ENCODE assay signal across 12 cellular contexts in genomic region chr20:1811621-1812498, GRCh38.
DNase-seq lines count a peak whose midpoint lies in the region; TF ChIP-seq lines count a peak whose summit lies in the region.
"Had no signal": no experiment of that assay in that cellular context is flagged by ENCODE, and none has a peak within 500 bp of the region (broad histone marks: within the 10 kb centered on the region; RNA-seq: fewer than 3 reads in every experiment).

No MANE protein-coding gene starts in this region.

- H3K27me3 ChIP-seq in mesenchymal stem cell (ENCODE audit: control insufficient read depth in 1 of 2, insufficient read depth in 1 of 2, low read length in 2 of 2) (peaks cover 0 to 3% of the 10 kb centered on the region in 2 experiments), suprapubic skin (no peaks in the 10 kb centered on the region)
- H3K27me3 ChIP-seq: ovary had no signal

- WGBS in mesenchymal stem cell = 86% methylated on average over 4 of the region's 5 CpGs
- WGBS in suprapubic skin = 52% methylated on average over 5 of the region's 5 CpGs

- no peaks in the 10 kb centered on the region for H3K9me3 Mint-ChIP-seq in dendritic cell treated with granulocyte-macrophage colony-stimulating factor and Interleukin-4, amounts not matched to agents 40 ng/mL and 50 ng/mL, for 4 days
- H3K9me3 Mint-ChIP-seq: activated naive CD8-positive, alpha-beta T cell treated with anti-CD3 and anti-CD28 coated beads, Interleukin-2, amount 50 U/mL, for 24 hours had no signal

- H3K4me3 ChIP-seq in mesenchymal stem cell (ENCODE audit: insufficient read depth in 1 of 2, low read depth in 1 of 2, low read length in 2 of 2) = no peak overlapping the region
- H3K4me3 ChIP-seq in suprapubic skin = no peak overlapping the region
- H3K4me3 ChIP-seq: ovary had no signal

- peak overlapping the region; percentile 94 for H3K27ac Mint-ChIP-seq in dendritic cell treated with granulocyte-macrophage colony-stimulating factor and Interleukin-4, amounts not matched to agents 40 ng/mL and 50 ng/mL, for 4 days
- H3K27ac Mint-ChIP-seq: activated naive CD8-positive, alpha-beta T cell treated with anti-CD3 and anti-CD28 coated beads, Interleukin-2, amount 50 U/mL, for 24 hours had no signal

- H3K23ac ChIP-seq in mesenchymal stem cell (ENCODE audit: low read length in 2 of 2) = no peak overlapping the region

- no peak for TF ChIP-seq CTCF in suprapubic skin (IDR thresholded peaks at IDR 0.05)

- intact Hi-C loops in dendritic cell treated with granulocyte-macrophage colony-stimulating factor and Interleukin-4, amounts not matched to agents 40 ng/mL and 50 ng/mL, for 4 days (cut with micrococcal nuclease) = no loop called here

- peak overlapping the region; percentile 56 for H2BK120ac ChIP-seq in mesenchymal stem cell (ENCODE audit: low read depth, low read length)

- no peak overlapping the region for H3K4me2 ChIP-seq in mesenchymal stem cell (ENCODE audit: low read length, poor library complexity, severe bottlenecking)

- peak overlapping the region; percentile 11 for H2AK5ac ChIP-seq in mesenchymal stem cell (ENCODE audit: low read length, severe bottlenecking)

- no peak for TF ChIP-seq POLR2A in suprapubic skin (IDR thresholded peaks at IDR 0.05)

- no peaks in the 10 kb centered on the region for H3K27me3 Mint-ChIP-seq in dendritic cell treated with granulocyte-macrophage colony-stimulating factor and Interleukin-4, amounts not matched to agents 40 ng/mL and 50 ng/mL, for 4 days

- H3K36me3 ChIP-seq in mesenchymal stem cell (ENCODE audit: control insufficient read depth in 1 of 2, insufficient read depth in 2 of 2, low read depth in 1 of 2, low read length in 2 of 2) (no peaks in the 10 kb centered on the region), suprapubic skin (no peaks in the 10 kb centered on the region)
- H3K36me3 ChIP-seq: ovary had no signal

- peaks cover 91% of the 10 kb centered on the region for H3K4me1 Mint-ChIP-seq in dendritic cell treated with granulocyte-macrophage colony-stimulating factor and Interleukin-4, amounts not matched to agents 40 ng/mL and 50 ng/mL, for 4 days (ENCODE audit: low read depth)

- H3K79me1 ChIP-seq in mesenchymal stem cell (replicated peaks; ENCODE audit: low read length, poor library complexity, severe bottlenecking) = no peaks in the 10 kb centered on the region

- H3K4me3 Mint-ChIP-seq in dendritic cell treated with granulocyte-macrophage colony-stimulating factor and Interleukin-4, amounts not matched to agents 40 ng/mL and 50 ng/mL, for 4 days = peak overlapping the region; percentile 41
- H3K4me3 Mint-ChIP-seq: activated naive CD8-positive, alpha-beta T cell treated with anti-CD3 and anti-CD28 coated beads, Interleukin-2, amount 50 U/mL, for 24 hours had no signal

- peak overlapping the region; percentile 63 to 78 for H2BK12ac ChIP-seq in mesenchymal stem cell (ENCODE audit: low read length in 2 of 2)

- peak overlapping the region; percentile 78 for H4K8ac ChIP-seq in mesenchymal stem cell (ENCODE audit: low read length)

- H3K9me3 ChIP-seq in mesenchymal stem cell (ENCODE audit: control insufficient read depth, low read length) (no peaks in the 10 kb centered on the region), suprapubic skin (no peaks in the 10 kb centered on the region)
- H3K9me3 ChIP-seq: ovary had no signal

- H3K18ac ChIP-seq in mesenchymal stem cell (ENCODE audit: low read depth in 1 of 2, low read length in 2 of 2) = peak overlapping the region; percentile 52 to 62

- H3K4ac ChIP-seq in mesenchymal stem cell (ENCODE audit: low read depth in 1 of 2, low read length in 2 of 2) = peak overlapping the region in 1 of 2 experiments; percentile 40

- H3K4me1 ChIP-seq in mesenchymal stem cell (ENCODE audit: control insufficient read depth, insufficient read depth, low read depth, low read length) (peaks cover 24% of the 10 kb centered on the region), suprapubic skin (peaks cover 57% of the 10 kb centered on the region)

- H3K9ac ChIP-seq in mesenchymal stem cell (ENCODE audit: low read length) = no peak overlapping the region

- H4K91ac ChIP-seq in mesenchymal stem cell (ENCODE audit: low read length) = peak overlapping the region; percentile 57

- TF ChIP-seq EP300 in suprapubic skin (IDR thresholded peaks at IDR 0.05) = no peak

- DNase-seq in HuH-7 (ENCODE audit: low spot score) (peak; percentile 71), mesenchymal stem cell (peak; percentile 37), suprapubic skin (ENCODE audit: low spot score in 2 of 2) (no peak), DMS53 (lab: John Stamatoyannopoulos, UW) (no peak), NCI-H1930 (lab: John Stamatoyannopoulos, UW) (no peak)
- DNase-seq in activated CD8-positive, alpha-beta memory T cell treated with anti-CD3 and anti-CD28 coated beads, Interleukin-2, amount 50 U/mL, for 4 hours = no peak
- DNase-seq in activated CD4-positive, CD25-positive, alpha-beta regulatory T cell (lab: John Stamatoyannopoulos, UW) = no peak
- DNase-seq: activated CD4-positive, alpha-beta T cell treated with anti-CD3 and anti-CD28 coated beads, Interleukin-2, amount 50 U/mL, for 1 hour; activated naive CD8-positive, alpha-beta T cell treated with anti-CD3 and anti-CD28 coated beads, Interleukin-2, amount 50 U/mL, for 24 hours; NCI-H1092 treated with DMSO at 0.1 percent for 48 hours; ovary had no signal

- H3K36me3 Mint-ChIP-seq in dendritic cell treated with granulocyte-macrophage colony-stimulating factor and Interleukin-4, amounts not matched to agents 40 ng/mL and 50 ng/mL, for 4 days (ENCODE audit: low read depth) = peaks cover 9% of the 10 kb centered on the region

- H2BK15ac ChIP-seq in mesenchymal stem cell (ENCODE audit: low read depth, poor library complexity, severe bottlenecking) = no peak overlapping the region

- no peak overlapping the region for H3K27ac ChIP-seq in mesenchymal stem cell (ENCODE audit: low read length, poor library complexity, severe bottlenecking)
- peak overlapping the region; percentile 85 for H3K27ac ChIP-seq in suprapubic skin
- H3K27ac ChIP-seq: ovary had no signal

- H2AFZ ChIP-seq in mesenchymal stem cell (ENCODE audit: low read depth, low read length) = no peak overlapping the region

- no peak overlapping the region for H3K14ac ChIP-seq in mesenchymal stem cell (ENCODE audit: low read length in 2 of 2)

- H2BK5ac ChIP-seq in mesenchymal stem cell (ENCODE audit: low read depth, low read length, poor library complexity, severe bottlenecking) = no peak overlapping the region

Comparison
In these comparisons a context has a peak if more than half of its experiments do, and no peak if none do; other contexts are left out.
1. DNase-seq: peak in HuH-7 (single experiment) and mesenchymal stem cell (single experiment); none in suprapubic skin (0 of 2), activated CD8-positive, alpha-beta memory T cell treated with anti-CD3 and anti-CD28 coated beads, Interleukin-2, amount 50 U/mL, for 4 hours (single experiment), activated CD4-positive, CD25-positive, alpha-beta regulatory T cell (0 of 4), DMS53 (single experiment) and NCI-H1930 (0 of 2).